Comparison of ENCODE assay signal across 11 cellular contexts in genomic region chr1:207870279-207871031, GRCh38. TPM values are rescaled to one million over a fixed set of nuclear protein-coding genes. Genes with fewer than 3 reads are reported as not detected.
A peak's percentile ranks its signal among the peaks of the same experiment; 100 is the strongest.
DNase-seq lines count a peak whose midpoint lies in the region; ATAC-seq, FAIRE-seq and TF ChIP-seq lines count a peak whose summit lies in the region.
"Had no signal": no experiment of that assay in that cellular context is flagged by ENCODE, and none has a peak within 500 bp of the region (broad histone marks: within the 10 kb centered on the region; RNA-seq: fewer than 3 reads in every experiment).

No MANE protein-coding gene starts in this region.

- CTCF ChIA-PET in CD8-positive, alpha-beta T cell (lab: Charles Lee): interaction anchor here (0.7 to 16.7 kb wide), 8 partner anchors 14 to 93 kb away, joined by 3 to 321 read pairs (median 10); no protein-coding TSS in a partner anchor

- POLR2A ChIA-PET in CD8-positive, alpha-beta T cell (lab: Charles Lee): interaction anchor here (0.6 to 4.0 kb wide), 2 partner anchors 47 to 156 kb away, joined by 6 to 62 read pairs; no protein-coding TSS in a partner anchor

- no peak for ATAC-seq in CD8-positive, alpha-beta T cell
- ATAC-seq in pancreas: no peak
- ATAC-seq: heart right ventricle had no signal

- peaks cover 27% of the 10 kb centered on the region for H3K36me3 Mint-ChIP-seq in CD8-positive, alpha-beta T cell
- peaks cover 3% of the 10 kb centered on the region for H3K36me3 Mint-ChIP-seq in osteocyte (ENCODE audit: unreplicated experiment)

- H3K4me3 ChIP-seq in CD8-positive, alpha-beta T cell (ENCODE audit: low read depth, low read length): no peak overlapping the region
- H3K4me3 ChIP-seq in colonic mucosa (no peak overlapping the region), pancreas (no peak overlapping the region)

- peaks cover 85% of the 10 kb centered on the region for H3K4me1 Mint-ChIP-seq in CD8-positive, alpha-beta T cell (ENCODE audit: low read depth)
- H3K4me1 Mint-ChIP-seq in osteocyte (ENCODE audit: unreplicated experiment): peaks cover 19% of the 10 kb centered on the region

- peak overlapping the region; percentile 87 for H3K27ac Mint-ChIP-seq in CD8-positive, alpha-beta T cell
- no peak overlapping the region for H3K27ac Mint-ChIP-seq in osteocyte (ENCODE audit: unreplicated experiment)

- peaks cover 70% of the 10 kb centered on the region for H3K4me1 ChIP-seq in CD8-positive, alpha-beta T cell (ENCODE audit: insufficient read depth, low read length)
- H3K4me1 ChIP-seq in colonic mucosa (peaks cover 4% of the 10 kb centered on the region), pancreas (peaks cover 0 to 16% (median 3%) of the 10 kb centered on the region in 3 donors)

- no peak overlapping the region for H3K27ac ChIP-seq in CD8-positive, alpha-beta T cell (ENCODE audit: low read depth, low read length)
- H3K27ac ChIP-seq in KOPT-K1 (ENCODE audit: low read depth, low read length, poor library complexity, severe bottlenecking) (peak overlapping the region; percentile 99), colonic mucosa (peak overlapping the region; percentile 89), pancreas (no peak overlapping the region)

- intact Hi-C loops in CD8-positive, alpha-beta T cell (cut with DNase I, micrococcal nuclease): no loop called here
- intact Hi-C loops in colonic mucosa (cut with DNase I) (no loop called here), pancreas (cut with DNase I) (no loop called here)

- WGBS in pancreas, 2 donors: 84 to 88% methylated on average over 4 of the region's 4 CpGs

- H3K9ac ChIP-seq in colonic mucosa (ENCODE audit: low read depth in 2 of 2, low read length in 2 of 2): no peak overlapping the region

- no peaks in the 10 kb centered on the region for H3K9me3 Mint-ChIP-seq in CD8-positive, alpha-beta T cell
- no peaks in the 10 kb centered on the region for H3K9me3 Mint-ChIP-seq in osteocyte (ENCODE audit: unreplicated experiment)

- H3K9me3 ChIP-seq in CD8-positive, alpha-beta T cell (ENCODE audit: low read length): no peaks in the 10 kb centered on the region
- H3K9me3 ChIP-seq in KOPT-K1 (ENCODE audit: insufficient read depth, low read length, poor library complexity, severe bottlenecking): no peaks in the 10 kb centered on the region
- H3K9me3 ChIP-seq in colonic mucosa: no peaks in the 10 kb centered on the region
- no peaks in the 10 kb centered on the region for H3K9me3 ChIP-seq in pancreas
- H3K9me3 ChIP-seq: heart right ventricle had no signal

- TF ChIP-seq CTCF in CD8-positive, alpha-beta T cell (IDR thresholded peaks at IDR 0.05): no peak
- TF ChIP-seq CTCF in colonic mucosa (IDR thresholded peaks at IDR 0.05) (no peak), osteocyte (IDR thresholded peaks at IDR 0.05) (no peak), pancreas (IDR thresholded peaks at IDR 0.05) (no peak)

- no peaks in the 10 kb centered on the region for H3K27me3 Mint-ChIP-seq in CD8-positive, alpha-beta T cell (ENCODE audit: low read depth)
- no peaks in the 10 kb centered on the region for H3K27me3 Mint-ChIP-seq in osteocyte (ENCODE audit: unreplicated experiment)

- peak in 1 of 7 experiments; percentile 46 for DNase-seq in CD8-positive, alpha-beta T cell
- DNase-seq in colonic mucosa: no peak
- DNase-seq in osteocyte (ENCODE audit: extremely low spot score, unreplicated experiment): no peak
- no peak for DNase-seq in NCI-H2081 treated with DMSO at 0.1 percent for 48 hours (lab: John Stamatoyannopoulos, UW)
- no peak for DNase-seq in SW480 (ENCODE audit: low spot score)
- DNase-seq in pancreas: no peak
- no peak for DNase-seq in SK-N-DZ (ENCODE audit: low spot score)
- DNase-seq: heart right ventricle, NCI-H1048 had no signal

- H3K4me3 Mint-ChIP-seq in CD8-positive, alpha-beta T cell: peak overlapping the region; percentile 88
- peak overlapping the region; percentile 52 for H3K4me3 Mint-ChIP-seq in osteocyte (ENCODE audit: unreplicated experiment)

- no peaks in the 10 kb centered on the region for H3K27me3 ChIP-seq in CD8-positive, alpha-beta T cell (ENCODE audit: insufficient read depth, low read length)
- H3K27me3 ChIP-seq in colonic mucosa: no peaks in the 10 kb centered on the region
- no peaks in the 10 kb centered on the region for H3K27me3 ChIP-seq in pancreas
- H3K27me3 ChIP-seq: heart right ventricle had no signal

- no peak for FAIRE-seq in pancreas (lab: Jason Lieb, UNC)
- FAIRE-seq: small intestine had no signal

- H3K36me3 ChIP-seq in CD8-positive, alpha-beta T cell (ENCODE audit: insufficient read depth, low read length): no peaks in the 10 kb centered on the region
- H3K36me3 ChIP-seq in KOPT-K1 (ENCODE audit: insufficient read depth, low read length) (peaks cover 25% of the 10 kb centered on the region), colonic mucosa (no peaks in the 10 kb centered on the region), pancreas (no peaks in the 10 kb centered on the region)

RNA-seq across cellular contexts. Expression of gene CD34, which starts 40.5 kb away (rescaled TPM):
- total RNA-seq in CD8-positive, alpha-beta T cell: not detected
- total RNA-seq in colonic mucosa: 1 to 10 TPM; 3.1 to 8.4 TPM
- total RNA-seq in osteocyte: not detected in 2 replicates
- 10 to 100 TPM in 1 of 6 donors, 1 to 10 TPM in 5; 5.2 to 11.9 (median 8.1) TPM for total RNA-seq in pancreas
- 10 to 100 TPM in 1 of 2 donors, 1 to 10 TPM in 1; 5.9 to 11.6 TPM for polyA plus RNA-seq in pancreas
- not detected in 2 replicates for polyA plus RNA-seq in SK-N-DZ (2014; cell fraction: cytosol; rRNA removed)
- polyA plus RNA-seq in SK-N-DZ (2014; cell fraction: nucleus; rRNA removed): 0.01 TPM in 1 of 2 replicates, not detected in the other

Comparison
In these comparisons a context has a peak if more than half of its experiments do, and no peak if none do; other contexts are left out.
1. H3K27ac ChIP-seq: peak in KOPT-K1 (single experiment) and colonic mucosa (single experiment); none in CD8-positive, alpha-beta T cell (single experiment) and pancreas (0 of 4).